Comparison of ENCODE assay signal across 26 cellular contexts in the genomic region with DNA sequence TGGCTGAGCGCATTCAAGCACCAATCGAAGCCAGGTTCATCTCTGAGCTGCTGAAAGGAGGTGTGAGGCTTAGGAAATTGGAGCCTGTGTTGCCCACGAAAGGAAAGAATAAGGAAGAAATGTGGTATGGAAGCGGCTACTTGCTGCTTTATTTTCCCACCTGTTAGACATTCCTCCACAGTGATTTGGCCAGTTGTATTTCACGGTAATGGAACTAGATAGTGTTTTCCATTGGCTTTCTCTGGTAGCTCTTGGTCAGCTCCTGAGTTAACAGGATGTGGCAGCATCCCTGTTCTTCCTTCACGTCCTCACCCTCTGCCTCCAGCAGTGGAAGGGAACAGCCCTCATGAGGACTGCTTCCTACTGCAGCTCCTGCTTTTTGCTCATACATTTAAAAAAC. TPM values are rescaled to one million over a fixed set of nuclear protein-coding genes. Genes with fewer than 3 reads are reported as not detected.
A peak's percentile ranks its signal among the peaks of the same experiment; 100 is the strongest.
DNase-seq lines count a peak whose midpoint lies in the region; ATAC-seq and TF ChIP-seq lines count a peak whose summit lies in the region.
"Had no signal": no experiment of that assay in that cellular context is flagged by ENCODE, and none has a peak within 500 bp of the region (broad histone marks: within the 10 kb centered on the region; RNA-seq: fewer than 3 reads in every experiment).

No MANE protein-coding gene starts in this region.

- TF ChIP-seq CTCF in CD14-positive monocyte (IDR thresholded peaks at IDR 0.05), result no peak
- TF ChIP-seq CTCF in Calu3 (IDR thresholded peaks at IDR 0.05; ENCODE audit: unreplicated experiment), result no peak
- TF ChIP-seq CTCF in neural progenitor cell (IDR thresholded peaks at IDR 0.05), result no peak
- TF ChIP-seq CTCF in heart right ventricle (IDR thresholded peaks at IDR 0.05), result no peak

- H3K4me1 Mint-ChIP-seq in CD14-positive monocyte (peaks cover 29% of the 10 kb centered on the region), Calu3 (ENCODE audit: low read depth, unreplicated experiment) (no peaks in the 10 kb centered on the region), neural progenitor cell (no peaks in the 10 kb centered on the region)

- no peak overlapping the region for H2AFZ ChIP-seq in neural progenitor cell (replicated peaks)
- H2AFZ ChIP-seq: GM23248 had no signal

- H3K36me3 ChIP-seq in neural progenitor cell (no peaks in the 10 kb centered on the region), heart right ventricle (peaks cover 0 to 84% (median 36%) of the 10 kb centered on the region in 9 donors)

- no peaks in the 10 kb centered on the region for H3K9me3 Mint-ChIP-seq in CD14-positive monocyte
- H3K9me3 Mint-ChIP-seq in Calu3 (ENCODE audit: low read depth, unreplicated experiment), result no peaks in the 10 kb centered on the region
- H3K9me3 Mint-ChIP-seq in neural progenitor cell, result no peaks in the 10 kb centered on the region

- H3K27ac Mint-ChIP-seq in CD14-positive monocyte (peak overlapping the region in 4 of 7 donors; percentile 7 to 83 (median 74)), Calu3 (ENCODE audit: unreplicated experiment) (peak overlapping the region; percentile 19), neural progenitor cell (peak overlapping the region; percentile 62)
- H3K27ac Mint-ChIP-seq: B cell had no signal

- H3K27ac ChIP-seq in neural progenitor cell, result no peak overlapping the region
- H3K27ac ChIP-seq in heart right ventricle, result no peak overlapping the region
- H3K27ac ChIP-seq: A549, GM23248, KMS-11, Peyer's patch, SK-N-MC had no signal

- H3K27me3 Mint-ChIP-seq in CD14-positive monocyte (ENCODE audit: low read depth in 3 of 3) (no peaks in the 10 kb centered on the region), Calu3 (ENCODE audit: unreplicated experiment) (no peaks in the 10 kb centered on the region), neural progenitor cell (ENCODE audit: insufficient read depth, low read depth) (peaks cover 2% of the 10 kb centered on the region)
- H3K27me3 Mint-ChIP-seq: B cell had no signal

- no peaks in the 10 kb centered on the region for H4K20me1 ChIP-seq in neural progenitor cell (ENCODE audit: low read depth)

- intact Hi-C loops in CD14-positive monocyte (cut with micrococcal nuclease), result no loop called here
- intact Hi-C loops in Calu3 (cut with micrococcal nuclease; ENCODE audit: unreplicated experiment), result no loop called here
- intact Hi-C loops in heart right ventricle (cut with DNase I), result loop anchor here in 3 of 10 donors (10.0 kb wide), 2 partner anchors 165 to 175 kb away; a partner anchor contains a TSS

- CTCF ChIA-PET in Calu3 (lab: Charles Lee), result interaction anchor here (0.5 kb wide), 1 partner anchor 14 kb away, joined by 3 read pairs; no protein-coding TSS in a partner anchor

- no peak for DNase-seq in CD14-positive monocyte (ENCODE audit: low spot score)
- no peak for DNase-seq in Calu3
- DNase-seq in islet precursor cell, result peak; percentile 21
- no peak for DNase-seq in neural progenitor cell (ENCODE audit: low spot score)
- no peak for DNase-seq in heart right ventricle
- DNase-seq in NOMO-1 treated with DMSO at 0.1 percent for 48 hours (lab: John Stamatoyannopoulos, UW; ENCODE audit: unreplicated experiment), result no peak
- DNase-seq in SHP77 treated with DMSO at 0.1 percent for 48 hours (lab: John Stamatoyannopoulos, UW), result no peak
- DNase-seq: COR-L47, DND-41, GM23248, IMR-90, NCI-H1105 treated with DMSO at 0.1 percent for 48 hours, NCI-H2029 treated with DMSO at 0.1 percent for 48 hours, NCI-H2171, NCI-H345, NCI-H524 treated with DMSO at 0.1 percent for 48 hours, NCI-H82, Peyer's patch had no signal

- H3K4me3 ChIP-seq in neural progenitor cell, result no peak overlapping the region
- H3K4me3 ChIP-seq in heart right ventricle, result no peak overlapping the region
- H3K4me3 ChIP-seq: A549, GM12878, GM23248, HAP-1, Peyer's patch, SK-N-MC had no signal

- no peak for ATAC-seq in heart right ventricle
- no peak for ATAC-seq in HG02623 (IDR thresholded peaks at IDR 0.05; ENCODE audit: unreplicated experiment)
- ATAC-seq: A549, GM12878, Right ventricle myocardium inferior had no signal

- no TSS peak for BruUV-seq in Calu3 (replicated peaks; lab: Mats Ljungman, UMichigan)

- no peaks in the 10 kb centered on the region for H3K79me2 ChIP-seq in neural progenitor cell (ENCODE audit: low read depth)

- H3K4me2 ChIP-seq in neural progenitor cell, result no peak overlapping the region
- H3K4me2 ChIP-seq: A549, KMS-11 had no signal

- H3K4me3 Mint-ChIP-seq in CD14-positive monocyte, result no peak overlapping the region
- no peak overlapping the region for H3K4me3 Mint-ChIP-seq in Calu3 (ENCODE audit: low read depth, unreplicated experiment)
- no peak overlapping the region for H3K4me3 Mint-ChIP-seq in neural progenitor cell
- H3K4me3 Mint-ChIP-seq: B cell had no signal

- H3K27me3 ChIP-seq in neural progenitor cell (no peaks in the 10 kb centered on the region), heart right ventricle (no peaks in the 10 kb centered on the region)
- H3K27me3 ChIP-seq: Peyer's patch had no signal

- peaks cover 61 to 79% of the 10 kb centered on the region in 2 donors for H3K36me3 Mint-ChIP-seq in CD14-positive monocyte
- H3K36me3 Mint-ChIP-seq in Calu3 (ENCODE audit: insufficient read depth, unreplicated experiment), result peaks cover 43% of the 10 kb centered on the region
- peaks cover 30% of the 10 kb centered on the region for H3K36me3 Mint-ChIP-seq in neural progenitor cell

- 83 to 89% methylated on average over 6 of the region's 6 CpGs for WGBS in heart right ventricle, 2 donors

- H3K9me3 ChIP-seq in neural progenitor cell (ENCODE audit: low read depth) (no peaks in the 10 kb centered on the region), heart right ventricle (no peaks in the 10 kb centered on the region)
- H3K9me3 ChIP-seq: A549, HAP-1, Peyer's patch had no signal

- H3F3A ChIP-seq in neural progenitor cell (ENCODE audit: low read depth), result no peaks in the 10 kb centered on the region

- H3K4me1 ChIP-seq in neural progenitor cell, result no peaks in the 10 kb centered on the region
- peaks cover 3 to 42% (median 22%) of the 10 kb centered on the region in 9 donors for H3K4me1 ChIP-seq in heart right ventricle
- H3K4me1 ChIP-seq: HAP-1 had no signal

- H3K9ac ChIP-seq in neural progenitor cell, result no peak overlapping the region
- H3K9ac ChIP-seq: GM23248, KMS-11 had no signal

RNA-seq across cellular contexts. Expression of a gene that starts 44.7 kb away (rescaled TPM):
- polyA plus RNA-seq in CD14-positive monocyte (100 to 1,000 TPM; 391 to 423 TPM), heart right ventricle (10 to 100 TPM; 10.2 to 42.9 TPM)
- total RNA-seq in Calu3 (2022) (99.3 and 103 TPM in 2 replicates), neural progenitor cell (ENCODE audit: low replicate concordance) (16.6 and 29.2 TPM in 2 replicates), heart right ventricle (10 to 100 TPM in 5 of 10 donors, 1 to 10 TPM in 5; 5.6 to 24.1 (median 10.5) TPM)

Comparison
In these comparisons a context has a peak if more than half of its experiments do, and no peak if none do; other contexts are left out.
1. H3K27ac Mint-ChIP-seq: peak in every context shown above with its lines; median percentile 74 in CD14-positive monocyte; 62 in neural progenitor cell; 19 in Calu3.